In genomic region chr7:135558881-135559280, GRCh38 we compare ENCODE assay signal across 1 cellular context.
TF ChIP-seq lines count a peak whose summit lies in the region.

No MANE protein-coding gene starts in this region.

TF ChIP-seq in H1, 55 proteins besides CTCF, POLR2A, EP300 and RAD21:
- no peak for TF ChIP-seq SP4 (IDR thresholded peaks at IDR 0.05; ENCODE audit: low read length)
- no peak for TF ChIP-seq GABPA (IDR thresholded peaks at IDR 0.05; ENCODE audit: borderline replicate concordance, insufficient read depth, low read length)
- TF ChIP-seq GTF2F1 (IDR thresholded peaks at IDR 0.05; ENCODE audit: borderline replicate concordance, low read depth, low read length), result no peak
- no peak for TF ChIP-seq SP2 (IDR thresholded peaks at IDR 0.05; ENCODE audit: low read length)
- no peak for TF ChIP-seq TCF12 (IDR thresholded peaks at IDR 0.05; ENCODE audit: low read depth, low read length)
- TF ChIP-seq SP1 (IDR thresholded peaks at IDR 0.05; ENCODE audit: low read depth, low read length), result no peak
- TF ChIP-seq CBX5 (IDR thresholded peaks at IDR 0.05; ENCODE audit: low read depth, low read length), result no peak
- TF ChIP-seq CEBPB (IDR thresholded peaks at IDR 0.05; ENCODE audit: low read depth, low read length), result no peak
- no peak for TF ChIP-seq KDM5A (IDR thresholded peaks at IDR 0.05; ENCODE audit: low read length)
- TF ChIP-seq JUN (IDR thresholded peaks at IDR 0.05; ENCODE audit: low read depth, low read length), result no peak
- TF ChIP-seq TBP (IDR thresholded peaks at IDR 0.05; ENCODE audit: low read depth, low read length), result no peak
- TF ChIP-seq POU5F1 (IDR thresholded peaks at IDR 0.05; ENCODE audit: low read depth, low read length), result no peak
- no peak for TF ChIP-seq SAP30 (IDR thresholded peaks at IDR 0.05; ENCODE audit: insufficient read depth, insufficient replicate concordance, low read length)
- TF ChIP-seq TAF1 (IDR thresholded peaks at IDR 0.05; ENCODE audit: low read depth, low read length), result no peak
- TF ChIP-seq CTBP2 (IDR thresholded peaks at IDR 0.05; ENCODE audit: borderline replicate concordance, insufficient read depth, insufficient read length, low read length), result no peak
- no peak for TF ChIP-seq NRF1 (IDR thresholded peaks at IDR 0.05; ENCODE audit: low read depth, low read length)
- no peak for TF ChIP-seq ZNF274 (IDR thresholded peaks at IDR 0.05; ENCODE audit: borderline replicate concordance, extremely low read depth, low read length)
- no peak for TF ChIP-seq YY1 (IDR thresholded peaks at IDR 0.05; ENCODE audit: low read depth, low read length)
